ENCODE assay signal across 8 cellular contexts in the genomic region with DNA sequence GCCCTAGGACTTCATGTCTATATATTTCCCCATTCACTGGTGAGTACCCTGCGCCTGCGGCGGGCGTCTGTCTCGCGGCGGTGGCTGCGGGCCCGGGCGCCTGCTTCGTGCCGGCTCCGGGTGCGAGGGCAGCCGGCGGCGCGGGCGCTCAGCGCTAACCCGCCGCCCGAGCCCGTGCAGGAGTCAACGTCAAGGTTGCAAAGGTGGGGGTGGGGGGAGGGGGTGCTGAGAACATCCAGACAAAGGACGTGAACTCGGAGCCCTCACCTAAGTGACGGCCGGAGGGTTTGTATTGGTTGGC. TPM values are rescaled to one million over a fixed set of nuclear protein-coding genes. Genes with fewer than 3 reads are reported as not detected.
A peak's percentile ranks its signal among the peaks of the same experiment; 100 is the strongest.
DNase-seq lines count a peak whose midpoint lies in the region; ATAC-seq and TF ChIP-seq lines count a peak whose summit lies in the region.

No MANE protein-coding gene starts in this region.

- H3K9me3 Mint-ChIP-seq in activated CD8-positive, alpha-beta T cell treated with anti-CD3 and anti-CD28 coated beads for 36 hours = no peaks in the 10 kb centered on the region

- no peak for TF ChIP-seq CTCF in activated CD8-positive, alpha-beta T cell treated with anti-CD3 and anti-CD28 coated beads for 36 hours (IDR thresholded peaks at IDR 0.05)
- no peak for TF ChIP-seq CTCF in heart right ventricle (IDR thresholded peaks at IDR 0.05)

- peak overlapping the region; percentile 97 for H3K27ac Mint-ChIP-seq in activated CD8-positive, alpha-beta T cell treated with anti-CD3 and anti-CD28 coated beads for 36 hours

- H3K27ac ChIP-seq in heart right ventricle = peak overlapping the region; percentile 82 to 99 (median 94)

- peaks cover 0 to 45% (median 0%) of the 10 kb centered on the region in 7 donors for H3K27me3 ChIP-seq in heart right ventricle
- H3K27me3 ChIP-seq in skeletal muscle satellite cell (ENCODE audit: control insufficient read depth, insufficient read depth, low read length) = no peaks in the 10 kb centered on the region

- peak; percentile 4 for ATAC-seq in HG03103 (IDR thresholded peaks at IDR 0.05; ENCODE audit: low read depth, unreplicated experiment)
- no peak for ATAC-seq in activated CD8-positive, alpha-beta T cell treated with anti-CD3 and anti-CD28 coated beads for 36 hours
- peak in 1 of 8 donors; percentile 7 for ATAC-seq in heart right ventricle

- CTCF ChIA-PET in activated CD8-positive, alpha-beta T cell treated with anti-CD3 and anti-CD28 coated beads for 36 hours (lab: Charles Lee) = interaction anchor here (1.6 to 14.1 kb wide), 5 partner anchors 14 to 480 kb away, joined by 5 to 216 read pairs (median 29); no protein-coding TSS in a partner anchor

- POLR2A ChIA-PET in activated CD8-positive, alpha-beta T cell treated with anti-CD3 and anti-CD28 coated beads for 36 hours (lab: Charles Lee) = interaction anchor here (0.6 to 19.3 kb wide), 14 partner anchors 9 to 215 kb away, joined by 3 to 440 read pairs (median 6); a partner anchor contains a TSS

- peak overlapping the region; percentile 74 for H3K9ac ChIP-seq in skeletal muscle satellite cell (ENCODE audit: low read depth, low read length)

- 1% methylated on average over 29 of the region's 29 CpGs for WGBS in heart right ventricle, 2 donors

- intact Hi-C loops in activated CD8-positive, alpha-beta T cell treated with anti-CD3 and anti-CD28 coated beads for 36 hours (cut with micrococcal nuclease) = loop anchor here (2.0 to 5.0 kb wide), 2 partner anchors 21 to 36 kb away; no protein-coding TSS in a partner anchor
- intact Hi-C loops in heart right ventricle (cut with DNase I) = loop anchor here in 9 of 10 donors (5.0 to 10.0 kb wide), 8 partner anchors 113 to 333 kb away; a partner anchor contains a TSS

- peak overlapping the region; percentile 82 for H3K4me2 ChIP-seq in skeletal muscle satellite cell (ENCODE audit: low read length)

- DNase-seq in GM03348 (ENCODE audit: low spot score) (peak; percentile 22), heart right ventricle (no peak), UCSD-AML1 (lab: John Stamatoyannopoulos, UW; ENCODE audit: unreplicated experiment) (no peak), SKM-1 (lab: John Stamatoyannopoulos, UW; ENCODE audit: unreplicated experiment) (no peak), kidney glomerular epithelial cell (lab: John Stamatoyannopoulos, UW) (no peak)
- DNase-seq in activated CD8-positive, alpha-beta T cell treated with anti-CD3 and anti-CD28 coated beads for 36 hours = no peak

- H3K36me3 ChIP-seq in heart right ventricle = peaks cover 0 to 26% (median 18%) of the 10 kb centered on the region in 9 donors
- peaks cover 5% of the 10 kb centered on the region for H3K36me3 ChIP-seq in skeletal muscle satellite cell (ENCODE audit: insufficient read depth, low read length)

- H3K27me3 Mint-ChIP-seq in activated CD8-positive, alpha-beta T cell treated with anti-CD3 and anti-CD28 coated beads for 36 hours = no peaks in the 10 kb centered on the region

- H3K4me3 ChIP-seq in heart right ventricle (peak overlapping the region; percentile 75 to 97 (median 90)), skeletal muscle satellite cell (ENCODE audit: low read length) (peak overlapping the region; percentile 89)

- H3K4me1 ChIP-seq in heart right ventricle (peaks cover 5 to 54% (median 45%) of the 10 kb centered on the region in 9 donors), skeletal muscle satellite cell (ENCODE audit: control insufficient read depth, insufficient read depth, low read length) (peaks cover 36% of the 10 kb centered on the region)

- peak overlapping the region; percentile 78 for H3K4me3 Mint-ChIP-seq in activated CD8-positive, alpha-beta T cell treated with anti-CD3 and anti-CD28 coated beads for 36 hours

- H3K4me1 Mint-ChIP-seq in activated CD8-positive, alpha-beta T cell treated with anti-CD3 and anti-CD28 coated beads for 36 hours (ENCODE audit: low read depth) = peaks cover 63% of the 10 kb centered on the region

- H3K9me3 ChIP-seq in heart right ventricle = no peaks in the 10 kb centered on the region
- no peaks in the 10 kb centered on the region for H3K9me3 ChIP-seq in skeletal muscle satellite cell (replicated peaks; ENCODE audit: low read length)

- H3K36me3 Mint-ChIP-seq in activated CD8-positive, alpha-beta T cell treated with anti-CD3 and anti-CD28 coated beads for 36 hours (ENCODE audit: low read depth) = peaks cover 40% of the 10 kb centered on the region

RNA-seq across cellular contexts. Expression of a gene that starts 0.3 kb away (rescaled TPM):
- 100 to 1,000 TPM; 127 to 130 TPM for total RNA-seq in activated CD8-positive, alpha-beta T cell treated with anti-CD3 and anti-CD28 coated beads for 36 hours
- total RNA-seq in heart right ventricle = 100 to 1,000 TPM; 110 to 204 (median 156) TPM
- 10 to 100 TPM; 35.9 to 84.8 TPM for polyA plus RNA-seq in heart right ventricle
- total RNA-seq in skeletal muscle satellite cell (2012; rRNA removed) = 1.0 and 9.4 TPM in 2 replicates
